ENCODE assay signal across 8 cellular contexts in genomic region chr15:74545776-74546656, GRCh38. TPM values are rescaled to one million over a fixed set of nuclear protein-coding genes. Genes with fewer than 3 reads are reported as not detected.
A peak's percentile ranks its signal among the peaks of the same experiment; 100 is the strongest.
DNase-seq lines count a peak whose midpoint lies in the region; ATAC-seq and TF ChIP-seq lines count a peak whose summit lies in the region.

No MANE protein-coding gene starts in this region.

- peaks cover 46 to 50% (median 46%) of the 10 kb centered on the region in 3 donors for H3K4me1 Mint-ChIP-seq in naive B cell

- H3K9me2 ChIP-seq in OCI-LY7 (ENCODE audit: insufficient read depth, low read length), result no peaks in the 10 kb centered on the region

- no peak overlapping the region for H4K91ac ChIP-seq in IMR-90 (ENCODE audit: insufficient read depth, low read depth, low read length)

- no peak overlapping the region for H3K4ac ChIP-seq in IMR-90 (ENCODE audit: low read depth, low read length)

- H2AK9ac ChIP-seq in IMR-90 (replicated peaks; ENCODE audit: low read depth, low read length, poor library complexity), result no peak overlapping the region

- H3K4me1 ChIP-seq in IMR-90 (ENCODE audit: control insufficient read depth, insufficient read depth, low read length) (peaks cover 4% of the 10 kb centered on the region), OCI-LY7 (ENCODE audit: insufficient read depth, low read length, poor library complexity, severe bottlenecking) (peaks cover 23% of the 10 kb centered on the region)

- CTCF ChIA-PET in IMR-90 (lab: Yijun Ruan, JAX) (interaction anchor here (1.7 kb wide), 1 partner anchor 53 kb away, joined by 4 read pairs; no protein-coding TSS in a partner anchor), OCI-LY7 (lab: Charles Lee; ENCODE audit: unreplicated experiment) (interaction anchor here (0.6 to 1.0 kb wide), 2 partner anchors 11 to 97 kb away, joined by 4 read pairs; no protein-coding TSS in a partner anchor)

- H3K27me3 Mint-ChIP-seq in naive B cell, result no peaks in the 10 kb centered on the region

- in situ Hi-C loops in IMR-90 (cut with MboI; ENCODE audit: low sequenced_read_pairs), result no loop called here

- H3K27ac Mint-ChIP-seq in naive B cell, result peak overlapping the region in 4 of 6 donors; percentile 37 to 65 (median 57)

- peak overlapping the region in 7 of 8 donors; percentile 16 to 70 (median 48) for H3K4me3 Mint-ChIP-seq in naive B cell

- no TSS peak for BruUV-seq in IMR-90 (replicated peaks; lab: Mats Ljungman, UMichigan)
- BruUV-seq in OCI-LY7 (replicated peaks; lab: Mats Ljungman, UMichigan), result no TSS peak

- no peak overlapping the region for H2AK5ac ChIP-seq in IMR-90 (ENCODE audit: low read depth, low read length)

- POLR2A ChIA-PET in IMR-90 (lab: Charles Lee; ENCODE audit: unreplicated experiment) (interaction anchor here (0.5 kb wide), 1 partner anchor 23 kb away, joined by 3 read pairs; no protein-coding TSS in a partner anchor), OCI-LY7 (lab: Charles Lee) (interaction anchor here (0.7 to 1.4 kb wide), 3 partner anchors 37 to 497 kb away, joined by 3 to 4 read pairs (median 3); no protein-coding TSS in a partner anchor)

- H3K18ac ChIP-seq in IMR-90 (ENCODE audit: low read depth, low read length), result no peak overlapping the region

- no peak overlapping the region for H2BK15ac ChIP-seq in IMR-90 (ENCODE audit: low read depth, low read length)

- peak; percentile 13; the same call in 1 of the 2 replicates for TF ChIP-seq RAD21 in IMR-90 (IDR thresholded peaks at IDR 0.05; ENCODE audit: low read length)

- no peak overlapping the region for H3K56ac ChIP-seq in IMR-90 (ENCODE audit: extremely low read depth, insufficient read depth, low read length)

- no peak overlapping the region for H2BK120ac ChIP-seq in IMR-90 (ENCODE audit: low read depth, low read length)

- dilution Hi-C loops in IMR-90 (cut with HindIII; ENCODE audit: low sequenced_read_pairs, unreplicated experiment), result no loop called here

- peaks cover 81% of the 10 kb centered on the region for H4K20me1 ChIP-seq in IMR-90 (ENCODE audit: insufficient read depth, low read length)
- peaks cover 26% of the 10 kb centered on the region for H4K20me1 ChIP-seq in OCI-LY7 (ENCODE audit: insufficient read depth, low read length)

- H2BK5ac ChIP-seq in IMR-90 (ENCODE audit: low read depth, low read length, poor library complexity, severe bottlenecking), result no peak overlapping the region

- no peak overlapping the region for H3K23ac ChIP-seq in IMR-90 (ENCODE audit: low read depth, low read length)

- no peaks in the 10 kb centered on the region for H3K9me3 Mint-ChIP-seq in naive B cell

- 3% methylated on average over 5 of the region's 23 CpGs; no CpG with 5 or more reads in 1 of the 2 experiments for WGBS in IMR-90 (ENCODE audit: extremely low coverage in 2 of 2, insufficient read length in 1 of 2), 2 experiments

- H3K4me2 ChIP-seq in IMR-90 (ENCODE audit: low read depth, low read length) (peak overlapping the region; percentile 33; the same call in 1 of the 2 replicates), OCI-LY7 (ENCODE audit: low read length) (peak overlapping the region; percentile 42)

- no peak for TF ChIP-seq CTCF in IMR-90 (conservative IDR thresholded peaks at IDR 0.05; ENCODE audit: low read depth, low read length)
- no peak for TF ChIP-seq CTCF in OCI-LY7 (conservative IDR thresholded peaks at IDR 0.05; ENCODE audit: low read length)
- peak; percentile 4 for TF ChIP-seq CTCF in epithelial cell of proximal tubule (conservative IDR thresholded peaks at IDR 0.05; ENCODE audit: low read depth, low read length)

- H4K5ac ChIP-seq in IMR-90 (ENCODE audit: low read depth, low read length), result no peak overlapping the region

- H3K79me1 ChIP-seq in IMR-90 (ENCODE audit: low read depth in 1 of 2, low read length in 2 of 2), result peaks cover 24 to 64% of the 10 kb centered on the region in 2 experiments

- H3K9ac ChIP-seq in IMR-90 (ENCODE audit: low read depth, low read length), result no peak overlapping the region

- H3K27me3 ChIP-seq in IMR-90 (ENCODE audit: control insufficient read depth, insufficient read depth, low read length), result no peaks in the 10 kb centered on the region

- H3K9me3 ChIP-seq in IMR-90 (ENCODE audit: control insufficient read depth, insufficient read depth, low read length), result no peaks in the 10 kb centered on the region
- no peaks in the 10 kb centered on the region for H3K9me3 ChIP-seq in OCI-LY7 (ENCODE audit: low read length)

- peak overlapping the region; percentile 64 for H2AFZ ChIP-seq in IMR-90 (replicated peaks; ENCODE audit: low read length, poor library complexity)
- H2AFZ ChIP-seq in OCI-LY7 (ENCODE audit: low read length), result no peak overlapping the region

- H3K36me3 Mint-ChIP-seq in naive B cell, result peaks cover 4 to 6% of the 10 kb centered on the region in 2 donors

- no peaks in the 10 kb centered on the region for H3K79me2 ChIP-seq in OCI-LY7 (ENCODE audit: insufficient read depth, low read depth, low read length)

- TF ChIP-seq POLR2A in IMR-90 (IDR thresholded peaks at IDR 0.05; ENCODE audit: low read depth, low read length), result no peak; the same call in 1 of the 2 replicates

- no peak overlapping the region for H4K8ac ChIP-seq in IMR-90 (ENCODE audit: low read depth in 2 of 2, low read length in 2 of 2)

- H3K4me3 ChIP-seq in IMR-90 (ENCODE audit: insufficient read depth, low read depth, low read length) (no peak overlapping the region), OCI-LY7 (ENCODE audit: low read depth, low read length, poor library complexity, severe bottlenecking) (no peak overlapping the region), epithelial cell of proximal tubule (ENCODE audit: low read depth, low read length) (no peak overlapping the region)

- H2BK20ac ChIP-seq in IMR-90 (ENCODE audit: low read depth, low read length), result no peak overlapping the region

- no peak overlapping the region for H3K14ac ChIP-seq in IMR-90 (replicated peaks; ENCODE audit: low read depth, low read length)

- intact Hi-C loops in IMR-90 (cut with micrococcal nuclease) (loop anchor here (1.0 to 5.0 kb wide), 3 partner anchors 69 to 164 kb away; partner anchors contain the start of genes CLK3 and UBL7), OCI-LY7 (cut with micrococcal nuclease; ENCODE audit: unreplicated experiment) (no loop called here)

- ATAC-seq in GM21447 (IDR thresholded peaks at IDR 0.05; ENCODE audit: unreplicated experiment), result peak; percentile 52
- peak; percentile 89 for ATAC-seq in IMR-90 (ENCODE audit: low read depth)
- peak; percentile 64 to 75 for ATAC-seq in naive B cell (ENCODE audit: low read depth in 2 of 2)

- H3K27ac ChIP-seq in IMR-90 (ENCODE audit: insufficient read depth, low read length) (no peak overlapping the region), OCI-LY7 (ENCODE audit: low read depth, low read length, poor library complexity, severe bottlenecking) (no peak overlapping the region)

- H3K36me3 ChIP-seq in IMR-90 (ENCODE audit: control insufficient read depth, insufficient read depth, low read length) (peaks cover 17% of the 10 kb centered on the region), OCI-LY7 (ENCODE audit: insufficient read depth, low read length) (no peaks in the 10 kb centered on the region)

- H3K9me1 ChIP-seq in IMR-90 (ENCODE audit: insufficient read depth, low read length), result peaks cover 7% of the 10 kb centered on the region; the same call in 1 of the 2 replicates

- peak; percentile 87 for DNase-seq in COLO829 (ENCODE audit: low spot score)
- DNase-seq in IMR-90, result peak; percentile 100
- DNase-seq in OCI-LY7 (ENCODE audit: low spot score), result peak; percentile 89
- DNase-seq in activated T-cell treated with anti-CD3 and anti-CD28 coated beads for 4 hours, result peak; percentile 92
- DNase-seq in epithelial cell of proximal tubule (ENCODE audit: low read depth), result peak; percentile 75
- peak; percentile 47 for DNase-seq in naive B cell
- peak; percentile 96 to 97 for DNase-seq in stimulated activated CD8-positive, alpha-beta memory T cell treated with anti-CD3 and anti-CD28 coated beads, Interleukin-7, amount 100 ng/mL, for 48 hours (ENCODE audit: extremely low read depth in 1 of 2, low read depth in 1 of 2)

TF ChIP-seq in IMR-90, 13 proteins besides CTCF, POLR2A, EP300 and RAD21 (continues in another document):
- TF ChIP-seq, protein P1, sequence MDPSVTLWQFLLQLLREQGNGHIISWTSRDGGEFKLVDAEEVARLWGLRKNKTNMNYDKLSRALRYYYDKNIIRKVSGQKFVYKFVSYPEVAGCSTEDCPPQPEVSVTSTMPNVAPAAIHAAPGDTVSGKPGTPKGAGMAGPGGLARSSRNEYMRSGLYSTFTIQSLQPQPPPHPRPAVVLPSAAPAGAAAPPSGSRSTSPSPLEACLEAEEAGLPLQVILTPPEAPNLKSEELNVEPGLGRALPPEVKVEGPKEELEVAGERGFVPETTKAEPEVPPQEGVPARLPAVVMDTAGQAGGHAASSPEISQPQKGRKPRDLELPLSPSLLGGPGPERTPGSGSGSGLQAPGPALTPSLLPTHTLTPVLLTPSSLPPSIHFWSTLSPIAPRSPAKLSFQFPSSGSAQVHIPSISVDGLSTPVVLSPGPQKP (IDR thresholded peaks at IDR 0.05; ENCODE audit: borderline replicate concordance, low read depth, low read length), result no peak
- TF ChIP-seq CHD1 (IDR thresholded peaks at IDR 0.05; ENCODE audit: low read depth, low read length), result no peak
- TF ChIP-seq FOS (IDR thresholded peaks at IDR 0.05; ENCODE audit: low read depth, low read length), result peak; percentile 81
- peak; percentile 41; the same call in 1 of the 2 replicates for TF ChIP-seq MXI1 (IDR thresholded peaks at IDR 0.05; ENCODE audit: borderline replicate concordance, low read depth, low read length)
- peak; percentile 35; the same call in 1 of the 2 replicates for TF ChIP-seq CEBPB (IDR thresholded peaks at IDR 0.05; ENCODE audit: low read depth, low read length)
- TF ChIP-seq BHLHE40 (IDR thresholded peaks at IDR 0.05; ENCODE audit: low read depth, low read length), result peak; percentile 89
- TF ChIP-seq USF2 (IDR thresholded peaks at IDR 0.05; ENCODE audit: low read depth, low read length), result no peak
- peak; percentile 100 for TF ChIP-seq RCOR1 (IDR thresholded peaks at IDR 0.05; ENCODE audit: insufficient replicate concordance, low read length)
- TF ChIP-seq SMC3 (IDR thresholded peaks at IDR 0.05; ENCODE audit: low read depth, low read length), result no peak

RNA-seq across cellular contexts. Expression of gene ARID3B, which starts 5.0 kb away (rescaled TPM):
- total RNA-seq in IMR-90 (2012; rRNA removed) (2.5 TPM in 2 replicates), OCI-LY7 (2022) (2.0 and 3.2 TPM in 2 replicates), epithelial cell of proximal tubule (13.3 and 22.4 TPM in 2 replicates)
- polyA plus RNA-seq in IMR-90 (2012; rRNA removed) (5.0 and 5.9 TPM in 2 replicates), naive B cell (ENCODE audit: low read depth in 6 of 6) (10 to 100 TPM in 1 of 6 donors, 1 to 10 TPM in 5; 3.0 to 13.6 (median 5.4) TPM)
- polyA plus RNA-seq in IMR-90 (2012; cell fraction: cytosol; rRNA removed), result 1.6 and 2.6 TPM in 2 replicates
- polyA plus RNA-seq in IMR-90 (2012; cell fraction: nucleus; rRNA removed; ENCODE audit: low replicate concordance), result 32.3 and 36.4 TPM in 2 replicates
- total RNA-seq in OCI-LY7 (2014; rRNA removed; shearing (Covaris generic)), result 0.80 and 7.5 TPM in 2 replicates

Comparison
In these comparisons a context has a peak if more than half of its experiments do, and no peak if none do; other contexts are left out.
1. DNase-seq: peak in every context shown above with its lines; median percentile 100 in IMR-90; 96 in stimulated activated CD8-positive, alpha-beta memory T cell treated with anti-CD3 and anti-CD28 coated beads, Interleukin-7, amount 100 ng/mL, for 48 hours; 92 in activated T-cell treated with anti-CD3 and anti-CD28 coated beads for 4 hours; 89 in OCI-LY7; 87 in COLO829; 75 in epithelial cell of proximal tubule; 47 in naive B cell.